9 cellular contexts compared by ENCODE assay signal in the genomic region with DNA sequence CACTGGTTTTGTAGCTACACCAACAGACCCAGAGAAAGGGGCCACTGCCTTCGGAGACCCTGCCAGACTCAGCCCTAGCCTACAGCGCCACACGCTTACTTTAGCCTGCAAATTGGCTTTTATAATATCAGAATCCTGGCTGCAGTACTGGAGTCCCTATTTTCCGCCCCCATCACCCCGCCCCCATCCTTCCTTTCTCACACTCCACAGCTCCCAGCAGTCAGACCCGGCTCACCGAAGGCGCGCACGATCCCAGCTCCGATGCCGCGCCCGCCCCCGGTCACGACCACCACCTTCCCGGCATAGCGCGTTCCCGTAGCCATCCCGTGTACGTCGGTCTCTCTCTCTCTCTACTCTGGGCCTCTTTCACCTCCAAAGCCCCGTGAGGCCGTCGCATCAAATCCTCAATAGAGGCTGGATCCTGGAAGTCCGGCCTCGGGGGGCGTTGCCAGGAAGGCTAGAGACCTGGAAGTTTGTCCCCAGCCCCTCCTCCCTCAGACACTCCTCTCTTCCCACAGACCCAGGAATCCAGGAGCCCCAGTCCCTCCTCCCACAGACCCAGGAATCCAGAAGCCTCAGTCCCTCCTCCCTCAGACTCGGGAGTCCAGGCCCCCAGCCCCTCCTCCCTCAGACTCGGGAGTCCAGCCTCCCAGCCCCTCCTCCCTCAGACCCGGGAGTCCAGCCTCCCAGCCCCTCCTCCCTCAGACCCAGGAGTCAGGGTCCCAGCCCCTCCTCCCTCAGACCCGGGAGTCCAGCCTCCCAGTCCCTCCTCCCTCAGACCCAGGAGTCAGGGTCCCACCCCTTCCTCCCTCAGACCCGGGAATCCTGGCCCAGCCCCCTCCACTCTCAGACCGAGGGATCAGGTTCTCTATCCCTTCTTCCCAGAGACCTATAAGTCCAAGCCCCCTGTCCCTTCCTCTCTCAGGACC. TPM values are rescaled to one million over a fixed set of nuclear protein-coding genes. Genes with fewer than 3 reads are reported as not detected.
DNase-seq lines count a peak whose midpoint lies in the region; TF ChIP-seq lines count a peak whose summit lies in the region.
"Had no signal": no experiment of that assay in that cellular context is flagged by ENCODE, and none has a peak within 500 bp of the region (broad histone marks: within the 10 kb centered on the region; RNA-seq: fewer than 3 reads in every experiment).

A gene (minus strand): TSS at position 403 of the 929 bp plus-strand sequence. CDS start 80 bp downstream, at position 323.

- no peak for TF ChIP-seq EP300 in transverse colon (IDR thresholded peaks at IDR 0.05; ENCODE audit: low read depth)

- H3K4me1 Mint-ChIP-seq in activated naive CD4-positive, alpha-beta T cell treated with anti-CD3 and anti-CD28 coated beads, Interleukin-2, amount 10 ng/mL, durations not matched to agents 7 days and 5 days = peaks cover 23% of the 10 kb centered on the region

- TF ChIP-seq POLR2A in transverse colon (IDR thresholded peaks at IDR 0.05) = no peak

- peak within 1 kb of the TSS; percentile 77 for H3K27ac Mint-ChIP-seq in activated naive CD4-positive, alpha-beta T cell treated with anti-CD3 and anti-CD28 coated beads, Interleukin-2, amount 10 ng/mL, durations not matched to agents 7 days and 5 days

- no peaks in the 10 kb centered on the region for H3K36me3 Mint-ChIP-seq in activated naive CD4-positive, alpha-beta T cell treated with anti-CD3 and anti-CD28 coated beads, Interleukin-2, amount 10 ng/mL, durations not matched to agents 7 days and 5 days

- in situ Hi-C loops in transverse colon (cut with MboI; ENCODE audit: low pct_ligation_motif_present in 1 of 4, low pct_unique_long_range_greater_than_20kb in 1 of 4, low sequenced_read_pairs in 3 of 4) = loop anchor here in 2 of 4 donors (5.0 kb wide), 1 partner anchor 44 kb away; no protein-coding TSS in a partner anchor

- H3K27ac ChIP-seq in dorsolateral prefrontal cortex (peak within 1 kb of the TSS in 57 of 59 donors; percentile 43 to 95 (median 81)), transverse colon (peak within 1 kb of the TSS; percentile 64 to 70 (median 68))
- H3K27ac ChIP-seq: neutrophil had no signal

- H3K27me3 Mint-ChIP-seq in activated naive CD4-positive, alpha-beta T cell treated with anti-CD3 and anti-CD28 coated beads, Interleukin-2, amount 10 ng/mL, durations not matched to agents 7 days and 5 days = peaks cover 26% of the 10 kb centered on the region

- H3K27me3 ChIP-seq in dorsolateral prefrontal cortex (no peaks in the 10 kb centered on the region), transverse colon (no peaks in the 10 kb centered on the region)

- peaks cover 0 to 19% (median 9%) of the 10 kb centered on the region in 4 donors for H3K4me1 ChIP-seq in transverse colon

- peak; percentile 34 for DNase-seq in activated naive CD4-positive, alpha-beta T cell treated with anti-CD3 and anti-CD28 coated beads, Interleukin-2, amount 10 ng/mL, durations not matched to agents 7 days and 5 days
- DNase-seq in activated naive CD4-positive, alpha-beta T cell (lab: John Stamatoyannopoulos, UW) = no peak
- DNase-seq in NCI-H82 treated with DMSO at 0.1 percent for 48 hours (lab: John Stamatoyannopoulos, UW; ENCODE audit: unreplicated experiment) = peak; percentile 44
- peak in 4 of 10 donors; percentile 12 to 65 (median 26) for DNase-seq in dorsolateral prefrontal cortex
- peak; percentile 24 to 43 for DNase-seq in lung microvascular endothelial cell (ENCODE audit: low read depth in 2 of 2)
- DNase-seq in transverse colon = peak; percentile 23
- DNase-seq in DMS153 (lab: John Stamatoyannopoulos, UW) = no peak
- DNase-seq in middle frontal gyrus (ENCODE audit: extremely low spot score, low spot score) = no peak

- no peaks in the 10 kb centered on the region for H3K9me3 ChIP-seq in transverse colon
- H3K9me3 ChIP-seq: neutrophil had no signal

- intact Hi-C loops in dorsolateral prefrontal cortex (cut with DNase I) = loop anchor here (2.0 to 5.0 kb wide), 2 partner anchors 42 to 189 kb away; a partner anchor contains a TSS
- intact Hi-C loops in transverse colon (cut with DNase I; ENCODE audit: low total_unique reads) = loop anchor here (2.0 kb wide), 1 partner anchor 42 kb away; no protein-coding TSS in a partner anchor

- no peaks in the 10 kb centered on the region for H3K36me3 ChIP-seq in transverse colon
- H3K36me3 ChIP-seq: neutrophil had no signal

- H3K9me3 Mint-ChIP-seq in activated naive CD4-positive, alpha-beta T cell treated with anti-CD3 and anti-CD28 coated beads, Interleukin-2, amount 10 ng/mL, durations not matched to agents 7 days and 5 days = no peaks in the 10 kb centered on the region

- H3K4me3 Mint-ChIP-seq in activated naive CD4-positive, alpha-beta T cell treated with anti-CD3 and anti-CD28 coated beads, Interleukin-2, amount 10 ng/mL, durations not matched to agents 7 days and 5 days = peak within 1 kb of the TSS; percentile 76

- WGBS in transverse colon (ENCODE audit: low coverage in 1 of 2), 2 donors = 11 to 27% methylated on average over 7 to 35 of the region's 35 CpGs

- TF ChIP-seq CTCF in dorsolateral prefrontal cortex (IDR thresholded peaks at IDR 0.05 in 54 of 56, conservative IDR thresholded peaks at IDR 0.05 in 2 of 56; ENCODE audit: low read depth in 1 of 56, partially characterized antibody in 56 of 56) (peak in 20 of 56 donors; percentile 8 to 49 (median 35)), transverse colon (IDR thresholded peaks at IDR 0.05) (peak in 2 of 5 experiments; percentile 11 to 37)

- CTCF ChIA-PET in activated naive CD4-positive, alpha-beta T cell treated with anti-CD3 and anti-CD28 coated beads, Interleukin-2, amount 10 ng/mL, durations not matched to agents 7 days and 5 days (lab: Charles Lee) = interaction anchor here (0.6 to 2.2 kb wide), 13 partner anchors 8 to 191 kb away, joined by 3 to 23 read pairs (median 4); no protein-coding TSS in a partner anchor

- H3K4me3 ChIP-seq in dorsolateral prefrontal cortex (peak within 1 kb of the TSS; percentile 38 to 74 (median 59)), transverse colon (peak within 1 kb of the TSS; percentile 3 to 42 (median 20))

RNA-seq across cellular contexts. Expression of the gene that starts here (rescaled TPM):
- total RNA-seq in dorsolateral prefrontal cortex (10 to 100 TPM; 13.0 to 46.6 (median 23.0) TPM), lung microvascular endothelial cell (0.60 and 2.6 TPM in 2 replicates), transverse colon (10 to 100 TPM in 1 of 4 donors, 1 to 10 TPM in 3; 3.5 to 15.1 (median 5.4) TPM)

Comparison
In these comparisons a context has a peak if more than half of its experiments do, and no peak if none do; other contexts are left out.
1. DNase-seq: peak in activated naive CD4-positive, alpha-beta T cell treated with anti-CD3 and anti-CD28 coated beads, Interleukin-2, amount 10 ng/mL, durations not matched to agents 7 days and 5 days (single experiment), NCI-H82 treated with DMSO at 0.1 percent for 48 hours (single experiment), lung microvascular endothelial cell (2 of 2) and transverse colon (single experiment); none in activated naive CD4-positive, alpha-beta T cell (0 of 4), DMS153 (single experiment) and middle frontal gyrus (single experiment).